Comparison of ENCODE assay signal across 1 cellular context in the genomic region with DNA sequence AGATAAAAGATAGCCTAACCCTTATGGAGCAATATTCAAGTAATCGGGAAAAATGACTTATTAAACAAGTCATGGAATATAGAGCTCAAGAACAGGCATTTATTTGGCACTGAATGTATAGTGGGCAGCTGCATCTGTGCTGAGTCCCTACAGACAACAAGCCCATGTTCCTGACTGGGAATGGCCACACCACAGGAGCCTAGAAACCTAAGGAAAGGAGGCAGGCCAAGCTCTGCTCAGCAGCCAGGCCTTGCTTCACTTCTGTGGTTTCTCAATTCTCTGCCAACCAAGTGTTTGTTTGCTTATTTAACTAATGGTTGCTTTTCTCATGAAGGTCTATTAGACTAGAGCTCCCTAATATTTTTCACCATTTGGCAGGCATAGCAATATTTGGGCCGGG.
TF ChIP-seq lines count a peak whose summit lies in the region.

No MANE protein-coding gene starts in this region.

TF ChIP-seq in IMR-90, 13 proteins besides CTCF, POLR2A, EP300 and RAD21:
- TF ChIP-seq CHD1 (IDR thresholded peaks at IDR 0.05; ENCODE audit: low read depth, low read length) (no peak), RFX5 (IDR thresholded peaks at IDR 0.05; ENCODE audit: low read depth, low read length) (no peak), BHLHE40 (IDR thresholded peaks at IDR 0.05; ENCODE audit: low read depth, low read length) (no peak), NFE2L2 (IDR thresholded peaks at IDR 0.05; ENCODE audit: low read depth, low read length) (no peak), MAFK (IDR thresholded peaks at IDR 0.05; ENCODE audit: low read depth, low read length) (no peak), CEBPB (IDR thresholded peaks at IDR 0.05; ENCODE audit: low read depth, low read length) (peak; percentile 15; the same call in 1 of the 2 replicates)
- TF ChIP-seq, protein P1, sequence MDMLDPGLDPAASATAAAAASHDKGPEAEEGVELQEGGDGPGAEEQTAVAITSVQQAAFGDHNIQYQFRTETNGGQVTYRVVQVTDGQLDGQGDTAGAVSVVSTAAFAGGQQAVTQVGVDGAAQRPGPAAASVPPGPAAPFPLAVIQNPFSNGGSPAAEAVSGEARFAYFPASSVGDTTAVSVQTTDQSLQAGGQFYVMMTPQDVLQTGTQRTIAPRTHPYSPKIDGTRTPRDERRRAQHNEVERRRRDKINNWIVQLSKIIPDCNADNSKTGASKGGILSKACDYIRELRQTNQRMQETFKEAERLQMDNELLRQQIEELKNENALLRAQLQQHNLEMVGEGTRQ (IDR thresholded peaks at IDR 0.05; ENCODE audit: low read depth, low read length): no peak
- TF ChIP-seq, protein P2, sequence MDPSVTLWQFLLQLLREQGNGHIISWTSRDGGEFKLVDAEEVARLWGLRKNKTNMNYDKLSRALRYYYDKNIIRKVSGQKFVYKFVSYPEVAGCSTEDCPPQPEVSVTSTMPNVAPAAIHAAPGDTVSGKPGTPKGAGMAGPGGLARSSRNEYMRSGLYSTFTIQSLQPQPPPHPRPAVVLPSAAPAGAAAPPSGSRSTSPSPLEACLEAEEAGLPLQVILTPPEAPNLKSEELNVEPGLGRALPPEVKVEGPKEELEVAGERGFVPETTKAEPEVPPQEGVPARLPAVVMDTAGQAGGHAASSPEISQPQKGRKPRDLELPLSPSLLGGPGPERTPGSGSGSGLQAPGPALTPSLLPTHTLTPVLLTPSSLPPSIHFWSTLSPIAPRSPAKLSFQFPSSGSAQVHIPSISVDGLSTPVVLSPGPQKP (IDR thresholded peaks at IDR 0.05; ENCODE audit: borderline replicate concordance, low read depth, low read length): no peak
